11 cellular contexts compared by ENCODE assay signal in the genomic region with DNA sequence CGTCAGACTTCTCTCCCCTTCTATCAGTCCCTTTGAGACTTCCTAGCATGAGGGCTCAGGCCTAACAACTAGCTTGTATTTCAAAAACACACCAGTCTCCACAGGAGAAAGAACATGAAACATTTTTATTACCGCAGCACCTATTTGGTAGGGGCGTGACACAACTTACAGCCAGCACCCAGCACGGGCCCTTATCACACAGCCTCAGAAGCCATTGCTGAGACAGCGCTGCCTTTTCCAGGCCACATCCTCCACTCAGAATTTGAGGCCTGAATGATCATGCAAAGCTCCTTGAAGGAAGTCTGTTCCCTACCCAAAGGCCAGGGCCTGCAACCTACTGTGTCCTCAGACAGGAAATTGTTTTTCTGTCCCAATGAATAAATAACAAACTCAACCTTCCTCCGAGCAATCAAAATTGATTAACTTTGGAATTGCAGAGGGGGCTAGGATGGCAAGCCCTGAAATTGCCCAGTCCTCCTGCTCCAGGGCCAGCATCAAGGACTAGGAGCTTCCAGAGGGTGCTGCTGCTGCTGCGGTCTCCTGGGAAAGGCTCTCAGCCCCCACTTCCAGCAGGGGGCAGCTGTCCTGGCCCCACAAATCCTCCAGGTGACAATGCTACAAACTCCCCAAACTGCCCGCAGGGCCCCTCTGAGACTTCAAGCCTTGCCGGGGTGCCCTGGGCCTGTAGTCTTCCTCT.
DNase-seq lines count a peak whose midpoint lies in the region; ATAC-seq, FAIRE-seq and TF ChIP-seq lines count a peak whose summit lies in the region.
"Had no signal": no experiment of that assay in that cellular context is flagged by ENCODE, and none has a peak within 500 bp of the region (broad histone marks: within the 10 kb centered on the region; RNA-seq: fewer than 3 reads in every experiment).

No MANE protein-coding gene starts in this region.

- H3K27me3 Mint-ChIP-seq in HFFc6 (ENCODE audit: insufficient read depth), result peaks cover 4% of the 10 kb centered on the region
- peaks cover 10% of the 10 kb centered on the region for H3K27me3 Mint-ChIP-seq in activated naive CD4-positive, alpha-beta T cell treated with anti-CD3 and anti-CD28 coated beads for 36 hours (ENCODE audit: low read depth)

- no peak overlapping the region for H3K4me3 Mint-ChIP-seq in HFFc6
- H3K4me3 Mint-ChIP-seq in activated naive CD4-positive, alpha-beta T cell treated with anti-CD3 and anti-CD28 coated beads for 36 hours, result no peak overlapping the region

- intact Hi-C loops in lower lobe of right lung (cut with DNase I) (no loop called here), cardiac septum (cut with DNase I) (no loop called here)
- intact Hi-C loops in activated naive CD4-positive, alpha-beta T cell treated with anti-CD3 and anti-CD28 coated beads for 36 hours (cut with micrococcal nuclease), result no loop called here

- no peak overlapping the region for H3K27ac ChIP-seq in lower lobe of right lung

- H3K9me3 Mint-ChIP-seq in HFFc6, result no peaks in the 10 kb centered on the region; the same call in 1 of the 2 replicates
- peaks cover 11% of the 10 kb centered on the region for H3K9me3 Mint-ChIP-seq in activated naive CD4-positive, alpha-beta T cell treated with anti-CD3 and anti-CD28 coated beads for 36 hours

- H3K4me1 Mint-ChIP-seq in HFFc6 (ENCODE audit: low read depth), result no peaks in the 10 kb centered on the region
- H3K4me1 Mint-ChIP-seq in activated naive CD4-positive, alpha-beta T cell treated with anti-CD3 and anti-CD28 coated beads for 36 hours (ENCODE audit: low read depth), result peaks cover 10% of the 10 kb centered on the region

- no peak overlapping the region for H3K4me3 ChIP-seq in bronchial epithelial cell (ENCODE audit: low read depth, low read length)
- no peak overlapping the region for H3K4me3 ChIP-seq in lower lobe of right lung

- H3K36me3 Mint-ChIP-seq in HFFc6 (ENCODE audit: low read depth), result no peaks in the 10 kb centered on the region
- H3K36me3 Mint-ChIP-seq in activated naive CD4-positive, alpha-beta T cell treated with anti-CD3 and anti-CD28 coated beads for 36 hours (ENCODE audit: low read depth), result peaks cover 3% of the 10 kb centered on the region

- no peaks in the 10 kb centered on the region for H3K27me3 ChIP-seq in bronchial epithelial cell (ENCODE audit: control insufficient read depth, insufficient read depth, low read length)
- no peaks in the 10 kb centered on the region for H3K27me3 ChIP-seq in lower lobe of right lung (ENCODE audit: low read depth)

- no peak for FAIRE-seq in bronchial epithelial cell (lab: Jason Lieb, UNC)
- FAIRE-seq: G401.6 had no signal

- no peak overlapping the region for H3K27ac Mint-ChIP-seq in HFFc6
- no peak overlapping the region for H3K27ac Mint-ChIP-seq in activated naive CD4-positive, alpha-beta T cell treated with anti-CD3 and anti-CD28 coated beads for 36 hours

- peak in 1 of 2 donors; percentile 25 for ATAC-seq in lower lobe of right lung
- no peak for ATAC-seq in HG03025 (IDR thresholded peaks at IDR 0.05; ENCODE audit: low FRiP score, unreplicated experiment)

- CTCF ChIA-PET in activated naive CD4-positive, alpha-beta T cell treated with anti-CD3 and anti-CD28 coated beads for 36 hours (lab: Charles Lee), result no interaction called here

- no peaks in the 10 kb centered on the region for H3K36me3 ChIP-seq in bronchial epithelial cell (ENCODE audit: control insufficient read depth, insufficient read depth, low read length)
- no peaks in the 10 kb centered on the region for H3K36me3 ChIP-seq in lower lobe of right lung

- H3K4me1 ChIP-seq in lower lobe of right lung, result no peaks in the 10 kb centered on the region

- no peaks in the 10 kb centered on the region for H3K9me3 ChIP-seq in lower lobe of right lung

- TF ChIP-seq CTCF in HFFc6 (IDR thresholded peaks at IDR 0.05), result peak; percentile 48
- peak; percentile 19 for TF ChIP-seq CTCF in bronchial epithelial cell (IDR thresholded peaks at IDR 0.05; ENCODE audit: insufficient read depth, low read length, severe bottlenecking)
- TF ChIP-seq CTCF in lower lobe of right lung (IDR thresholded peaks at IDR 0.05), result peak; percentile 38

- DNase-seq in D341Med (ENCODE audit: low spot score), result peak; percentile 51
- DNase-seq in HFFc6, result no peak
- no peak for DNase-seq in bronchial epithelial cell (ENCODE audit: low read depth)
- DNase-seq in lower lobe of right lung, result no peak
- no peak for DNase-seq in activated naive CD4-positive, alpha-beta T cell treated with anti-CD3 and anti-CD28 coated beads for 36 hours
- DNase-seq in H4 (ENCODE audit: low spot score), result no peak
- no peak for DNase-seq in cardiac septum (ENCODE audit: low spot score)
- DNase-seq: activated T-cell treated with anti-CD3 and anti-CD28 coated beads, Interleukin-2, amount 50 U/mL, for 1 hour; NCI-H69 had no signal
